Comparison of ENCODE assay signal across 2 cellular contexts in genomic region chr16:57828272-57829161, GRCh38.
TF ChIP-seq lines count a peak whose summit lies in the region.

No MANE protein-coding gene starts in this region.

TF ChIP-seq in GM23338, 12 proteins besides CTCF, POLR2A, EP300 and RAD21 (continued from another document):
- TF ChIP-seq, protein P1, sequence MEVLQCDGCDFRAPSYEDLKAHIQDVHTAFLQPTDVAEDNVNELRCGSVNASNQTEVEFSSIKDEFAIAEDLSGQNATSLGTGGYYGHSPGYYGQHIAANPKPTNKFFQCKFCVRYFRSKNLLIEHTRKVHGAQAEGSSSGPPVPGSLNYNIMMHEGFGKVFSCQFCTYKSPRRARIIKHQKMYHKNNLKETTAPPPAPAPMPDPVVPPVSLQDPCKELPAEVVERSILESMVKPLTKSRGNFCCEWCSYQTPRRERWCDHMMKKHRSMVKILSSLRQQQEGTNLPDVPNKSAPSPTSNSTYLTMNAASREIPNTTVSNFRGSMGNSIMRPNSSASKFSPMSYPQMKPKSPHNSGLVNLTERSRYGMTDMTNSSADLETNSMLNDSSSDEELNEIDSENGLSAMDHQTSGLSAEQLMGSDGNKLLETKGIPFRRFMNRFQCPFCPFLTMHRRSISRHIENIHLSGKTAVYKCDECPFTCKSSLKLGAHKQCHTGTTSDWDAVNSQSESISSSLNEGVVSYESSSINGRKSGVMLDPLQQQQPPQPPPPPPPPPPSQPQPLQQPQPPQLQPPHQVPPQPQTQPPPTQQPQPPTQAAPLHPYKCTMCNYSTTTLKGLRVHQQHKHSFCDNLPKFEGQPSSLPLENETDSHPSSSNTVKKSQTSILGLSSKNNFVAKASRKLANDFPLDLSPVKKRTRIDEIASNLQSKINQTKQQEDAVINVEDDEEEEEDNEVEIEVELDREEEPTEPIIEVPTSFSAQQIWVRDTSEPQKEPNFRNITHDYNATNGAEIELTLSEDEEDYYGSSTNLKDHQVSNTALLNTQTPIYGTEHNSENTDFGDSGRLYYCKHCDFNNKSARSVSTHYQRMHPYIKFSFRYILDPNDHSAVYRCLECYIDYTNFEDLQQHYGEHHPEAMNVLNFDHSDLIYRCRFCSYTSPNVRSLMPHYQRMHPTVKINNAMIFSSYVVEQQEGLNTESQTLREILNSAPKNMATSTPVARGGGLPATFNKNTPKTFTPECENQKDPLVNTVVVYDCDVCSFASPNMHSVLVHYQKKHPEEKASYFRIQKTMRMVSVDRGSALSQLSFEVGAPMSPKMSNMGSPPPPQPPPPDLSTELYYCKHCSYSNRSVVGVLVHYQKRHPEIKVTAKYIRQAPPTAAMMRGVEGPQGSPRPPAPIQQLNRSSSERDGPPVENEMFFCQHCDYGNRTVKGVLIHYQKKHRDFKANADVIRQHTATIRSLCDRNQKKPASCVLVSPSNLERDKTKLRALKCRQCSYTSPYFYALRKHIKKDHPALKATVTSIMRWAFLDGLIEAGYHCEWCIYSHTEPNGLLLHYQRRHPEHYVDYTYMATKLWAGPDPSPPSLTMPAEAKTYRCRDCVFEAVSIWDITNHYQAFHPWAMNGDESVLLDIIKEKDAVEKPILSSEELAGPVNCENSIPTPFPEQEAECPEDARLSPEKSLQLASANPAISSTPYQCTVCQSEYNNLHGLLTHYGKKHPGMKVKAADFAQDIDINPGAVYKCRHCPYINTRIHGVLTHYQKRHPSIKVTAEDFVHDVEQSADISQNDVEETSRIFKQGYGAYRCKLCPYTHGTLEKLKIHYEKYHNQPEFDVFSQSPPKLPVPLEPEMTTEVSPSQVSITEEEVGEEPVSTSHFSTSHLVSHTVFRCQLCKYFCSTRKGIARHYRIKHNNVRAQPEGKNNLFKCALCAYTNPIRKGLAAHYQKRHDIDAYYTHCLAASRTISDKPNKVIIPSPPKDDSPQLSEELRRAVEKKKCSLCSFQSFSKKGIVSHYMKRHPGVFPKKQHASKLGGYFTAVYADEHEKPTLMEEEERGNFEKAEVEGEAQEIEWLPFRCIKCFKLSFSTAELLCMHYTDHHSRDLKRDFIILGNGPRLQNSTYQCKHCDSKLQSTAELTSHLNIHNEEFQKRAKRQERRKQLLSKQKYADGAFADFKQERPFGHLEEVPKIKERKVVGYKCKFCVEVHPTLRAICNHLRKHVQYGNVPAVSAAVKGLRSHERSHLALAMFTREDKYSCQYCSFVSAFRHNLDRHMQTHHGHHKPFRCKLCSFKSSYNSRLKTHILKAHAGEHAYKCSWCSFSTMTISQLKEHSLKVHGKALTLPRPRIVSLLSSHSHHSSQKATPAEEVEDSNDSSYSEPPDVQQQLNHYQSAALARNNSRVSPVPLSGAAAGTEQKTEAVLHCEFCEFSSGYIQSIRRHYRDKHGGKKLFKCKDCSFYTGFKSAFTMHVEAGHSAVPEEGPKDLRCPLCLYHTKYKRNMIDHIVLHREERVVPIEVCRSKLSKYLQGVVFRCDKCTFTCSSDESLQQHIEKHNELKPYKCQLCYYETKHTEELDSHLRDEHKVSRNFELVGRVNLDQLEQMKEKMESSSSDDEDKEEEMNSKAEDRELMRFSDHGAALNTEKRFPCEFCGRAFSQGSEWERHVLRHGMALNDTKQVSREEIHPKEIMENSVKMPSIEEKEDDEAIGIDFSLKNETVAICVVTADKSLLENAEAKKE (CRISPR knock-in tag; IDR thresholded peaks at IDR 0.05) = no peak
TF ChIP-seq in GM23338: peak in this region for 0.

TF ChIP-seq in liver, 16 proteins besides CTCF, POLR2A, EP300 and RAD21 (continued from another document):
- TF ChIP-seq, protein P2, sequence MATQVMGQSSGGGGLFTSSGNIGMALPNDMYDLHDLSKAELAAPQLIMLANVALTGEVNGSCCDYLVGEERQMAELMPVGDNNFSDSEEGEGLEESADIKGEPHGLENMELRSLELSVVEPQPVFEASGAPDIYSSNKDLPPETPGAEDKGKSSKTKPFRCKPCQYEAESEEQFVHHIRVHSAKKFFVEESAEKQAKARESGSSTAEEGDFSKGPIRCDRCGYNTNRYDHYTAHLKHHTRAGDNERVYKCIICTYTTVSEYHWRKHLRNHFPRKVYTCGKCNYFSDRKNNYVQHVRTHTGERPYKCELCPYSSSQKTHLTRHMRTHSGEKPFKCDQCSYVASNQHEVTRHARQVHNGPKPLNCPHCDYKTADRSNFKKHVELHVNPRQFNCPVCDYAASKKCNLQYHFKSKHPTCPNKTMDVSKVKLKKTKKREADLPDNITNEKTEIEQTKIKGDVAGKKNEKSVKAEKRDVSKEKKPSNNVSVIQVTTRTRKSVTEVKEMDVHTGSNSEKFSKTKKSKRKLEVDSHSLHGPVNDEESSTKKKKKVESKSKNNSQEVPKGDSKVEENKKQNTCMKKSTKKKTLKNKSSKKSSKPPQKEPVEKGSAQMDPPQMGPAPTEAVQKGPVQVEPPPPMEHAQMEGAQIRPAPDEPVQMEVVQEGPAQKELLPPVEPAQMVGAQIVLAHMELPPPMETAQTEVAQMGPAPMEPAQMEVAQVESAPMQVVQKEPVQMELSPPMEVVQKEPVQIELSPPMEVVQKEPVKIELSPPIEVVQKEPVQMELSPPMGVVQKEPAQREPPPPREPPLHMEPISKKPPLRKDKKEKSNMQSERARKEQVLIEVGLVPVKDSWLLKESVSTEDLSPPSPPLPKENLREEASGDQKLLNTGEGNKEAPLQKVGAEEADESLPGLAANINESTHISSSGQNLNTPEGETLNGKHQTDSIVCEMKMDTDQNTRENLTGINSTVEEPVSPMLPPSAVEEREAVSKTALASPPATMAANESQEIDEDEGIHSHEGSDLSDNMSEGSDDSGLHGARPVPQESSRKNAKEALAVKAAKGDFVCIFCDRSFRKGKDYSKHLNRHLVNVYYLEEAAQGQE (IDR thresholded peaks at IDR 0.05) = no peak
- TF ChIP-seq GABPA (IDR thresholded peaks at IDR 0.05 in 1 of 2, conservative IDR thresholded peaks at IDR 0.05 in 1 of 2) (no peak), HNF4G (IDR thresholded peaks at IDR 0.05) (no peak), ZBTB33 (IDR thresholded peaks at IDR 0.05) (no peak), MAX (IDR thresholded peaks at IDR 0.05) (no peak), JUND (IDR thresholded peaks at IDR 0.05) (no peak), TAF1 (conservative IDR thresholded peaks at IDR 0.05) (no peak), NR2F2 (IDR thresholded peaks at IDR 0.05) (no peak), SP1 (IDR thresholded peaks at IDR 0.05) (no peak), YY1 (IDR thresholded peaks at IDR 0.05) (no peak), EGR1 (IDR thresholded peaks at IDR 0.05; ENCODE audit: low read depth in 2 of 2) (no peak), FOXA1 (IDR thresholded peaks at IDR 0.05) (no peak), HNF4A (conservative IDR thresholded peaks at IDR 0.05) (no peak)
